ENCODE assay signal across 1 cellular context in genomic region chr1:18907914-18908845, GRCh38.
TF ChIP-seq lines count a peak whose summit lies in the region.

No MANE protein-coding gene starts in this region.

TF ChIP-seq in HepG2, 621 proteins besides CTCF, POLR2A, EP300 and RAD21:
- TF ChIP-seq, protein P1, sequence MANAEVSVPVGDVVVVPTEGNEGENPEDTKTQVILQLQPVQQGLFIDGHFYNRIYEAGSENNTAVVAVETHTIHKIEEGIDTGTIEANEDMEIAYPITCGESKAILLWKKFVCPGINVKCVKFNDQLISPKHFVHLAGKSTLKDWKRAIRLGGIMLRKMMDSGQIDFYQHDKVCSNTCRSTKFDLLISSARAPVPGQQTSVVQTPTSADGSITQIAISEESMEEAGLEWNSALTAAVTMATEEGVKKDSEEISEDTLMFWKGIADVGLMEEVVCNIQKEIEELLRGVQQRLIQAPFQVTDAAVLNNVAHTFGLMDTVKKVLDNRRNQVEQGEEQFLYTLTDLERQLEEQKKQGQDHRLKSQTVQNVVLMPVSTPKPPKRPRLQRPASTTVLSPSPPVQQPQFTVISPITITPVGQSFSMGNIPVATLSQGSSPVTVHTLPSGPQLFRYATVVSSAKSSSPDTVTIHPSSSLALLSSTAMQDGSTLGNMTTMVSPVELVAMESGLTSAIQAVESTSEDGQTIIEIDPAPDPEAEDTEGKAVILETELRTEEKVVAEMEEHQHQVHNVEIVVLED (CRISPR knock-in tag; IDR thresholded peaks at IDR 0.05; ENCODE audit: borderline replicate concordance), result no peak
TF ChIP-seq in HepG2: peak in this region for 0.
